Comparison of ENCODE assay signal across 9 cellular contexts in the genomic region with DNA sequence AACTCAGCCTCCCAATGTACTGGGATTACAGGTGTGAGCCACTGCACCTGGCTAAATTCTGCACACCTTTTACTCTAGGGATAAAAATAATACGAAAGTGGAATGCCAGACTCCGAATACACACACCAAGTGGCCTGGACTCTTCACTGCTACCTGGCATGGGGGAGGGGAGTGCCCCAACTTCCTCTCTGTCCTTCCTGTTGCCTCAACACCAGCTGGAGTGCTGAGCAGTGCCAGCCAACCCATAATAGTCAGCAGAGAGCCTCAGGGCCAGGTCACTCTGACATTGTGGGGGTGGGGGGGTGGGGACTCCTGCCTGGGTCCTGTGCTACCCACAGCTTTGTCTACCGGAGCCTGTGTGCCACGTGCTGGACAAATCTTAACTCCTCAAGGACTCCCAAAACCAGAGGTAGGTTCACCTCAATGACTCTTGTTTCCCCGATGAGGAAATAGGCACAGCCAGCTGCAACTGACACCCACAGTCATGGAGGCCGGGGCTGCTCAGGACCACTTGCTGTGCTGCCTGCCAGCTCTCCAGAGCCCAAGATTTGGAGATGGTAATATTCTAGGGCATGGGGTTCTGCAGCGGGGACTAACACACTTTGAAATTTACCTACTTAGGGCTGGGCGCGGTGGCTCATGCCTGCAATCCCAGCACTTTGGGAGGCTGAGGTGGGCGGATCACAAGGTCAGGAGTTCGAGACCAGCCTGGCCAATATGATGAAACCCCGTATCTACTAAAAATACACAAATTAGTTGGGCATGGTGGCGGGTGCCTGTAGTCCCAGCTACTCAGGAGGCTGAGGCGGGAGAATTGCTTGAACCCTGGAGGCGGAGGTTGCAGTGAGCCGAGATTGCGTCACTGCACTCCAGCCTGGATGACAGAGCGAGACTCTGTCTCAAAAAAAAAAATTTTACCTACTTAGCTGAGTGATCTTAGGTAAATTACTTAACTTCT. TPM values are rescaled to one million over a fixed set of nuclear protein-coding genes. Genes with fewer than 3 reads are reported as not detected.
DNase-seq lines count a peak whose midpoint lies in the region; ATAC-seq and TF ChIP-seq lines count a peak whose summit lies in the region.
"Not testable (repeated sequence)": the region's sequence is repeated elsewhere in the genome, so short reads cannot be mapped to it uniquely, and the experiment has no call there.
"Had no signal": no experiment of that assay in that cellular context is flagged by ENCODE, and none has a peak within 500 bp of the region (broad histone marks: within the 10 kb centered on the region; RNA-seq: fewer than 3 reads in every experiment).

No MANE protein-coding gene starts in this region.

- H3K27me3 ChIP-seq in mononuclear cell (ENCODE audit: insufficient read depth, low read length); thoracic aorta (replicated peaks; ENCODE audit: insufficient read depth): not testable (repeated sequence)

- H3K27ac ChIP-seq in HEK293 (ENCODE audit: extremely low read depth, low read depth, low read length); thoracic aorta: not testable (repeated sequence)

- not testable (repeated sequence) for TF ChIP-seq CTCF in HEK293 (tag by site-specific recombination; IDR thresholded peaks at IDR 0.05); thoracic aorta (IDR thresholded peaks at IDR 0.05)

- not testable (repeated sequence) for H3K9me3 ChIP-seq in HEK293 (ENCODE audit: control insufficient read depth, insufficient read depth, low read depth, low read length); T-helper 17 cell (ENCODE audit: control insufficient read depth, low read length, poor library complexity, severe bottlenecking); mononuclear cell (ENCODE audit: low read depth, low read length); thoracic aorta

- not testable (repeated sequence) for H3K36me3 Mint-ChIP-seq in T-helper 17 cell (ENCODE audit: low read depth); activated naive CD4-positive, alpha-beta T cell treated with anti-CD3 and anti-CD28 coated beads, Interleukin-2, amount 10 ng/mL, durations not matched to agents 7 days and 5 days

- not testable (repeated sequence) for H3K27me3 Mint-ChIP-seq in T-helper 17 cell
- peaks cover 25% of the 10 kb centered on the region for H3K27me3 Mint-ChIP-seq in activated naive CD4-positive, alpha-beta T cell treated with anti-CD3 and anti-CD28 coated beads, Interleukin-2, amount 10 ng/mL, durations not matched to agents 7 days and 5 days

- H3K4me3 Mint-ChIP-seq in T-helper 17 cell; activated naive CD4-positive, alpha-beta T cell treated with anti-CD3 and anti-CD28 coated beads, Interleukin-2, amount 10 ng/mL, durations not matched to agents 7 days and 5 days: not testable (repeated sequence)

- CTCF ChIA-PET in HEK293 (lab: Yijun Ruan, JAX): interaction anchor here (0.6 to 2.0 kb wide), 4 partner anchors 12 to 370 kb away, joined by 3 to 16 read pairs (median 3); a partner anchor contains a TSS
- CTCF ChIA-PET in activated naive CD4-positive, alpha-beta T cell treated with anti-CD3 and anti-CD28 coated beads, Interleukin-2, amount 10 ng/mL, durations not matched to agents 7 days and 5 days (lab: Charles Lee): interaction anchor here (1.6 kb wide), 1 partner anchor 11 kb away, joined by 5 read pairs; a partner anchor contains a TSS

- not testable (repeated sequence) for H3K36me3 ChIP-seq in HEK293 (ENCODE audit: control insufficient read depth in 2 of 2, insufficient read depth in 1 of 2, low read length in 2 of 2); thoracic aorta

- DNase-seq in CD1c-positive myeloid dendritic cell (ENCODE audit: extremely low spot score) (peak; percentile 77), NCI-H2196 treated with DMSO at 0.1 percent for 48 hours (lab: John Stamatoyannopoulos, UW; ENCODE audit: unreplicated experiment) (peak; percentile 74), Right ventricle myocardium superior (peak; percentile 80)
- not testable (repeated sequence) for DNase-seq in T-helper 17 cell; thoracic aorta (ENCODE audit: low spot score)
- DNase-seq in activated naive CD4-positive, alpha-beta T cell treated with anti-CD3 and anti-CD28 coated beads, Interleukin-2, amount 10 ng/mL, durations not matched to agents 7 days and 5 days: peak; percentile 54

- POLR2A ChIA-PET in HEK293 (lab: Yijun Ruan, JAX): interaction anchor here (0.5 to 1.3 kb wide), 3 partner anchors 10 to 12 kb away, joined by 4 to 8 read pairs (median 4); a partner anchor contains a TSS

- H3K4me1 ChIP-seq in HEK293 (ENCODE audit: control insufficient read depth, insufficient read depth, low read length); thoracic aorta (ENCODE audit: control insufficient read depth in 1 of 2, low read depth in 2 of 2): not testable (repeated sequence)
- H3K4me1 ChIP-seq in mononuclear cell (ENCODE audit: insufficient read depth, low read length): peaks cover 51% of the 10 kb centered on the region

- not testable (repeated sequence) for H3K4me1 Mint-ChIP-seq in T-helper 17 cell
- H3K4me1 Mint-ChIP-seq in activated naive CD4-positive, alpha-beta T cell treated with anti-CD3 and anti-CD28 coated beads, Interleukin-2, amount 10 ng/mL, durations not matched to agents 7 days and 5 days: peaks cover 22% of the 10 kb centered on the region

- not testable (repeated sequence) for H3K4me3 ChIP-seq in HEK293 (ENCODE audit: low read depth, low read length)
- H3K4me3 ChIP-seq in mononuclear cell (ENCODE audit: low read length) (peak overlapping the region; percentile 47), thoracic aorta (peak overlapping the region; percentile 17)

- not testable (repeated sequence) for H3K9me3 Mint-ChIP-seq in activated naive CD4-positive, alpha-beta T cell treated with anti-CD3 and anti-CD28 coated beads, Interleukin-2, amount 10 ng/mL, durations not matched to agents 7 days and 5 days

- intact Hi-C loops in Right ventricle myocardium superior (cut with DNase I): not testable (repeated sequence)

- ATAC-seq in T-helper 17 cell (peak; percentile 52), Right ventricle myocardium superior (ENCODE audit: poor library complexity) (peak; percentile 86)
- ATAC-seq in thoracic aorta (ENCODE audit: insufficient number of reproducible peaks, low FRiP score, low read depth): not testable (repeated sequence)

- not testable (repeated sequence) for H3K27ac Mint-ChIP-seq in T-helper 17 cell
- peak overlapping the region; percentile 89 for H3K27ac Mint-ChIP-seq in activated naive CD4-positive, alpha-beta T cell treated with anti-CD3 and anti-CD28 coated beads, Interleukin-2, amount 10 ng/mL, durations not matched to agents 7 days and 5 days

TF ChIP-seq in HEK293, 187 proteins besides CTCF, POLR2A, EP300 and RAD21:
- TF ChIP-seq SP7 (tag by site-specific recombination; IDR thresholded peaks at IDR 0.05): 0 out of 2 replicates have a peak, but pooled peaks have one; percentile 12
- TF ChIP-seq ZFHX2 (tag by site-specific recombination; conservative IDR thresholded peaks at IDR 0.05): peak; percentile 62

RNA-seq across cellular contexts. Expression of a gene that starts 5.1 kb away (rescaled TPM):
- total RNA-seq in T-helper 17 cell: 1 to 10 TPM in 1 of 2 donors, under 1 TPM in 1; 0.70 to 1.4 TPM
- 0.78 TPM for total RNA-seq in Right ventricle myocardium superior
- 4.1 TPM for total RNA-seq in mononuclear cell
- 10 to 100 TPM; 10.3 to 25.7 TPM for total RNA-seq in thoracic aorta
- total RNA-seq: epithelial cell of proximal tubule had no signal

RNA-seq across cellular contexts. Expression of a gene that starts 12.1 kb away (rescaled TPM):
- 10 to 100 TPM in 1 of 2 donors, 1 to 10 TPM in 1; 9.1 to 11.2 TPM for total RNA-seq in T-helper 17 cell
- total RNA-seq in Right ventricle myocardium superior: 6.4 TPM
- total RNA-seq in mononuclear cell: 12.9 TPM
- total RNA-seq in thoracic aorta: 10 to 100 TPM; 20.4 to 21.3 TPM

RNA-seq across cellular contexts. Expression of a gene that starts 27.4 kb away (rescaled TPM):
- 10 to 100 TPM in 1 of 2 donors, 1 to 10 TPM in 1; 2.2 to 11.3 TPM for total RNA-seq in T-helper 17 cell
- 3.4 TPM for total RNA-seq in Right ventricle myocardium superior
- total RNA-seq in mononuclear cell: 92.2 TPM
- 10 to 100 TPM; 37.6 to 51.9 TPM for total RNA-seq in thoracic aorta
- total RNA-seq: epithelial cell of proximal tubule had no signal
